Comparison of ENCODE assay signal across 17 cellular contexts in the genomic region with DNA sequence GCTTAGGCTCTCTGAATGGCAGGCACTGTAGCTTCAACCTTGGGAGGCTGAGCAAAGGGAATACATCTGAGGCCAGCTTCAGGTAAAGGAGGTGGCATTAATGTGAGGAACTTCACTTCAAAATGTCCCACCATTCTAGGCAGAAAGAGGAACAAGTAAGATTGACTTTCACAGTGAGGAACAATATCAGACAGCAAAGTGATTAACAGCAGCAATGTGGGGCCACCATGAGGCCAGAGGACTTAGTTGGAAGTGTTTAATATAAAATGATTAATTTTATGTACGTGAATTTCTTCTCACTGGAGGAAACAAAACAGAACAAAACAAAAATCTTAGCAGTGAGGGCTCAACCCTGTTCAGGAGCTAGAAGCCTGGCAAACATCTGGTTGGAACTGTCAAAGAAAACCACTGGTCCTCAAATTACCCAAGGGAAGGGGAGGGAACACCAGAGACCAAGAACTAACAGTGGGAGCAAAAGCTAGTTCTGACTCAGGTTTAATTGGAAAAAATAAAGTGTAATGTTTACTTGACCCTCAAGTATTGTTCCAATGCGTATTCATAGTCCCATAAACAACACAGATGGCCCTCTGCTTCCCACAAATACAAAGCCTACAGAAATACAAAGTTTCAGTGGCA. TPM values are rescaled to one million over a fixed set of nuclear protein-coding genes. Genes with fewer than 3 reads are reported as not detected.
DNase-seq lines count a peak whose midpoint lies in the region; ATAC-seq and TF ChIP-seq lines count a peak whose summit lies in the region.
"Had no signal": no experiment of that assay in that cellular context is flagged by ENCODE, and none has a peak within 500 bp of the region (broad histone marks: within the 10 kb centered on the region; RNA-seq: fewer than 3 reads in every experiment).

No MANE protein-coding gene starts in this region.

- ATAC-seq in HG03571 (IDR thresholded peaks at IDR 0.05; ENCODE audit: unreplicated experiment), result no peak
- ATAC-seq: body of pancreas, HCT116 had no signal

- H3K4me3 ChIP-seq in HFF-Myc (replicated peaks; ENCODE audit: low read depth, low read length) (no peak overlapping the region), fibroblast of villous mesenchyme (ENCODE audit: low read depth, low read length) (no peak overlapping the region)
- H3K4me3 ChIP-seq: body of pancreas, dorsolateral prefrontal cortex, SJSA1 had no signal

- TF ChIP-seq CTCF in HFF-Myc (IDR thresholded peaks at IDR 0.05; ENCODE audit: low read depth, low read length, missing control alignments), result no peak
- no peak for TF ChIP-seq CTCF in fibroblast of villous mesenchyme (IDR thresholded peaks at IDR 0.05; ENCODE audit: insufficient read depth, low read depth, low read length)

- DNase-seq in AML-193 (lab: John Stamatoyannopoulos, UW) (peak; percentile 18 to 21), HFF-Myc (ENCODE audit: extremely low read depth, low read depth) (peak; percentile 33), OCI-M1 (lab: John Stamatoyannopoulos, UW) (peak; percentile 55), fibroblast of villous mesenchyme (ENCODE audit: low read depth) (peak; percentile 83), NCI-H1092 treated with DMSO at 0.1 percent for 48 hours (lab: John Stamatoyannopoulos, UW) (no peak), HK-2 (ENCODE audit: unreplicated experiment) (no peak), amniotic stem cell (lab: John Stamatoyannopoulos, UW) (no peak)
- DNase-seq: activated CD4-positive, alpha-beta T cell treated with anti-CD3 and anti-CD28 coated beads, Interleukin-2, amount 50 U/mL, for 4 hours; activated naive CD4-positive, alpha-beta T cell treated with anti-CD3 and anti-CD28 coated beads, Interleukin-2, amount 50 U/mL, for 16 hours; activated T-cell treated with anti-CD3 and anti-CD28 coated beads, Interleukin-2, amount 50 U/mL, for 1 hour; body of pancreas; dorsolateral prefrontal cortex; NCI-H1105; NCI-H226 had no signal

RNA-seq across cellular contexts. Expression of gene FRY, which starts 43.9 kb away (rescaled TPM):
- 27.2 and 33.8 TPM in 2 replicates for total RNA-seq in fibroblast of villous mesenchyme

Comparison
In these comparisons a context has a peak if more than half of its experiments do, and no peak if none do; other contexts are left out.
1. DNase-seq: peak in AML-193 (2 of 2), HFF-Myc (single experiment), OCI-M1 (single experiment) and fibroblast of villous mesenchyme (single experiment); none in NCI-H1092 treated with DMSO at 0.1 percent for 48 hours (single experiment), HK-2 (single experiment) and amniotic stem cell (single experiment).